18 cellular contexts compared by ENCODE assay signal in the genomic region with DNA sequence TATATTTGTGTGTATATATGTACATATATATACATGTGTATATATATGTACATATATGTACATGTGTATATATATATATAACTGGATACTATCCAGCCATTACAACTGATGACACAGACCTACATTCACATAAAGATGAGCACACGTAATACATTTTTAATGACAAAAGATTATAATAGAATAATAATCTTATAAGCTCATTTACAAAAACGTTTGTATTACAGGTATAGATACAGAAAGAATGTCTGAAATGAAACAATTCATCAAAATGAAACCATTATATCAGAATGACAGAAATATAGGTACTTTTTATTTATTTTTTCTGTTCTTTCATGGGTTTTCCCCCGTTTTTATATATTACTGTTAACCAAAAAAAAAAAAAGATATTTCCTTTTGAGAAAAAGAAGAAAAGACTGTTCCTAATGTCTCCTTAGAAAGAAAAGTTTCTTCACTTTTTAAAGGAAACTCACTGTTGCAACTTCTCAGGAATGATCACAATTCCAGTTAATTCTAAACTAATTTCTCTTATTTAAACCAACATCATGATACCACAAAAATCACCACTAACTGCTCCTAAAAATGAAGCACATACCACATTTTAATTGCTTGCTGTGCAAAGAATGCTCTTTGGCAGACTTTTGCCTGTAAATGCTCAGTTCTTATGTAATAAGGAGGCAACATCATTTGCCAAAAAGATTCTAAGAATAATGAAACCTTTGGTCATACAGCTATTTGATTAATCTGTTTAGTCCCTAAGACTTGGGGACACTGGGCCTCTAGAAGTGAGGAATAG. TPM values are rescaled to one million over a fixed set of nuclear protein-coding genes. Genes with fewer than 3 reads are reported as not detected.
A peak's percentile ranks its signal among the peaks of the same experiment; 100 is the strongest.
DNase-seq lines count a peak whose midpoint lies in the region; ATAC-seq, FAIRE-seq and TF ChIP-seq lines count a peak whose summit lies in the region.
"Had no signal": no experiment of that assay in that cellular context is flagged by ENCODE, and none has a peak within 500 bp of the region (broad histone marks: within the 10 kb centered on the region; RNA-seq: fewer than 3 reads in every experiment).

No MANE protein-coding gene starts in this region.

- H3K4me3 ChIP-seq in CD8-positive, alpha-beta T cell (ENCODE audit: low read depth, low read length) = peak overlapping the region; percentile 11
- no peak overlapping the region for H3K4me3 ChIP-seq in SJCRH30
- H3K4me3 ChIP-seq: ascending aorta, dorsolateral prefrontal cortex, esophagus squamous epithelium had no signal

- no peaks in the 10 kb centered on the region for H3K27me3 ChIP-seq in CD8-positive, alpha-beta T cell (ENCODE audit: insufficient read depth, low read length)
- H3K27me3 ChIP-seq in SJCRH30 = no peaks in the 10 kb centered on the region
- H3K27me3 ChIP-seq: ascending aorta, esophagus squamous epithelium had no signal

- H3K9me3 Mint-ChIP-seq in CD8-positive, alpha-beta T cell = no peaks in the 10 kb centered on the region
- no peaks in the 10 kb centered on the region for H3K9me3 Mint-ChIP-seq in activated naive CD8-positive, alpha-beta T cell (ENCODE audit: low read depth)

- peaks cover 83% of the 10 kb centered on the region for H3K4me1 Mint-ChIP-seq in CD8-positive, alpha-beta T cell (ENCODE audit: low read depth)
- peaks cover 86% of the 10 kb centered on the region for H3K4me1 Mint-ChIP-seq in activated naive CD8-positive, alpha-beta T cell (ENCODE audit: low read depth)

- H3K4me1 ChIP-seq in CD8-positive, alpha-beta T cell (ENCODE audit: insufficient read depth, low read length) = peaks cover 91% of the 10 kb centered on the region
- no peaks in the 10 kb centered on the region for H3K4me1 ChIP-seq in SJCRH30
- H3K4me1 ChIP-seq: ascending aorta, esophagus squamous epithelium had no signal

- peaks cover 74% of the 10 kb centered on the region for H3K36me3 Mint-ChIP-seq in CD8-positive, alpha-beta T cell
- H3K36me3 Mint-ChIP-seq in activated naive CD8-positive, alpha-beta T cell = peaks cover 19% of the 10 kb centered on the region

- peak overlapping the region; percentile 88 for H3K27ac Mint-ChIP-seq in CD8-positive, alpha-beta T cell
- peak overlapping the region; percentile 96 for H3K27ac Mint-ChIP-seq in activated naive CD8-positive, alpha-beta T cell

- DNase-seq in AG20443 (ENCODE audit: low spot score) (peak; percentile 39), frontal cortex (ENCODE audit: low spot score in 2 of 2) (no peak), SJCRH30 (no peak), NCI-H345 (lab: John Stamatoyannopoulos, UW) (no peak)
- DNase-seq in CD8-positive, alpha-beta T cell = no peak
- DNase-seq: COR-L47, dorsolateral prefrontal cortex, esophagus squamous epithelium, GDM1, left ventricle myocardium superior, NCI-H1092 treated with DMSO at 0.1 percent for 48 hours, NCI-H510A, posterior cingulate gyrus, WERI-Rb-1 had no signal

- POLR2A ChIA-PET in CD8-positive, alpha-beta T cell (lab: Charles Lee) = interaction anchor here (1.3 to 4.5 kb wide), 3 partner anchors 9 to 42 kb away, joined by 3 to 17 read pairs (median 5); a partner anchor contains a TSS

- H3K27me3 Mint-ChIP-seq in CD8-positive, alpha-beta T cell (ENCODE audit: low read depth) = no peaks in the 10 kb centered on the region
- H3K27me3 Mint-ChIP-seq in activated naive CD8-positive, alpha-beta T cell = no peaks in the 10 kb centered on the region

- CTCF ChIA-PET in CD8-positive, alpha-beta T cell (lab: Charles Lee) = no interaction called here

- peak; percentile 13 for FAIRE-seq in frontal cortex (lab: Jason Lieb, UNC)

- H3K9me3 ChIP-seq in CD8-positive, alpha-beta T cell (ENCODE audit: low read length) = no peaks in the 10 kb centered on the region
- H3K9me3 ChIP-seq in SJCRH30 (replicated peaks) = no peaks in the 10 kb centered on the region
- H3K9me3 ChIP-seq: ascending aorta, esophagus squamous epithelium had no signal

- peak overlapping the region; percentile 57 for H3K4me3 Mint-ChIP-seq in CD8-positive, alpha-beta T cell
- peak overlapping the region; percentile 75 for H3K4me3 Mint-ChIP-seq in activated naive CD8-positive, alpha-beta T cell

- no peak for TF ChIP-seq CTCF in CD8-positive, alpha-beta T cell (IDR thresholded peaks at IDR 0.05)

- peak overlapping the region; percentile 6 for H3K27ac ChIP-seq in CD8-positive, alpha-beta T cell (ENCODE audit: low read depth, low read length)
- H3K27ac ChIP-seq in SJCRH30 = no peak overlapping the region
- H3K27ac ChIP-seq: ascending aorta, dorsolateral prefrontal cortex, esophagus squamous epithelium, WERI-Rb-1 had no signal

- no peak for ATAC-seq in CD8-positive, alpha-beta T cell
- ATAC-seq in HG03196 (IDR thresholded peaks at IDR 0.05; ENCODE audit: unreplicated experiment) = no peak
- ATAC-seq: left ventricle myocardium superior, SK-N-SH treated with all-trans-retinoic acid at 6 μM for 48 hours had no signal

- H3K36me3 ChIP-seq in CD8-positive, alpha-beta T cell (ENCODE audit: insufficient read depth, low read length) = peaks cover 35% of the 10 kb centered on the region
- H3K36me3 ChIP-seq in SJCRH30 = peaks cover 21% of the 10 kb centered on the region
- H3K36me3 ChIP-seq: ascending aorta, esophagus squamous epithelium, WERI-Rb-1 had no signal

- intact Hi-C loops in CD8-positive, alpha-beta T cell (cut with DNase I, micrococcal nuclease) = loop anchor here in 1 of 2 experiments (2.0 kb wide), 1 partner anchor 15 kb away; no protein-coding TSS in a partner anchor

RNA-seq across cellular contexts. Expression of a gene that starts 18.9 kb away (rescaled TPM):
- total RNA-seq in CD8-positive, alpha-beta T cell = 100 to 1,000 TPM; 325 to 335 TPM
- 6.1 TPM for total RNA-seq in frontal cortex
- total RNA-seq in SJCRH30 (2014; rRNA removed; shearing (Covaris generic)) = 83.9 and 84.4 TPM in 2 replicates
- total RNA-seq: ascending aorta had no signal

Comparison
In these comparisons a context has a peak if more than half of its experiments do, and no peak if none do; other contexts are left out.
1. RNA of a gene that starts 18.9 kb away (total RNA-seq): 325 to 335 TPM in CD8-positive, alpha-beta T cell and 83.9 to 84.4 TPM in SJCRH30; 6.1 TPM in frontal cortex (single experiment); every median in the first group is over 10 times any median in the second.